In the genomic region with DNA sequence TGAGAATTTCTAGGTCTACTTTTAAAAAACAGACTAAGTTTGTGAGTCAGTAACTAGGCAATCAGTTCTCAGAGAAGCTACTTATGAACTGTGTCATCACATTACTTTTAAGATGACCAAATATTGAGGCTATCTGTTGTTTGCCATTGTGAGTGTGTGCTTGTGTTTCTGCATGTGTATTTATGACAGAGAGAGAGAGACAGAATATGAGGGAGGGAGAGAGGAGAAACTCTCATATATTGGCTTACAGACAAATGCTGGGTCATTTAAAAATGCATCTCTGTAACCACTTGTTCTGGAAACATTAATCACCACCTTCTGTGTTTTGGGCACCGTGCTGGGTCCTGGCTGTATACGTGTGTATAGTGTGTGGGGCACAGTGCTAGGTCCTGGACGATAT, we compare ENCODE assay signal across 16 cellular contexts.
DNase-seq lines count a peak whose midpoint lies in the region; ATAC-seq and TF ChIP-seq lines count a peak whose summit lies in the region.
"Had no signal": no experiment of that assay in that cellular context is flagged by ENCODE, and none has a peak within 500 bp of the region (broad histone marks: within the 10 kb centered on the region; RNA-seq: fewer than 3 reads in every experiment).

No MANE protein-coding gene starts in this region.

- no peak overlapping the region for H3K18ac ChIP-seq in neuronal stem cell (ENCODE audit: low read length)

- CTCF ChIA-PET in AG04449 (lab: Yijun Ruan, JAX): interaction anchor here (0.8 to 2.1 kb wide), 3 partner anchors 11 to 207 kb away, joined by 3 to 7 read pairs (median 3); no protein-coding TSS in a partner anchor

- H2BK12ac ChIP-seq in neuronal stem cell (ENCODE audit: low read length): no peak overlapping the region

- H2AK5ac ChIP-seq in neuronal stem cell (ENCODE audit: low read depth, low read length): no peak overlapping the region

- H3K4ac ChIP-seq in neuronal stem cell (ENCODE audit: low read length): no peak overlapping the region

- H3K27ac Mint-ChIP-seq in immature natural killer cell: no peak overlapping the region
- H3K27ac Mint-ChIP-seq: brain, memory B cell had no signal

- no peak overlapping the region for H3K4me3 Mint-ChIP-seq in immature natural killer cell
- H3K4me3 Mint-ChIP-seq: brain, memory B cell, neural crest cell had no signal

- H3K9me3 Mint-ChIP-seq in immature natural killer cell: peaks cover 0 to 2% (median 0%) of the 10 kb centered on the region in 6 donors

- H4K8ac ChIP-seq in neuronal stem cell (ENCODE audit: low read depth, low read length): no peak overlapping the region

- H2BK15ac ChIP-seq in neuronal stem cell (ENCODE audit: low read length): no peak overlapping the region

- DNase-seq in AG04449 (ENCODE audit: low read depth, low spot score) (peak; percentile 49), LHCN-M2 (ENCODE audit: low read depth) (peak; percentile 57), choroid plexus epithelial cell (ENCODE audit: low read depth) (peak; percentile 22), kidney tubule cell (ENCODE audit: low spot score) (peak; percentile 58), neuronal stem cell (ENCODE audit: low spot score) (no peak), immature natural killer cell (no peak)
- DNase-seq in activated CD4-positive, alpha-beta T cell treated with anti-CD3 and anti-CD28 coated beads, Interleukin-2, amount 50 U/mL, for 1 hour: no peak
- DNase-seq: activated CD4-positive, CD25-positive, alpha-beta regulatory T cell; activated effector memory CD4-positive, alpha-beta T cell treated with Interleukin-2 at 50 U/mL for 16 hours; gastrocnemius medialis; NCI-H1105 treated with DMSO at 0.1 percent for 48 hours; thyroid gland had no signal

- no peaks in the 10 kb centered on the region for H3K4me1 Mint-ChIP-seq in immature natural killer cell
- H3K4me1 Mint-ChIP-seq: memory B cell had no signal

- no peaks in the 10 kb centered on the region for H3K36me3 ChIP-seq in neuronal stem cell (replicated peaks in 1 of 2; ENCODE audit: control insufficient read depth in 2 of 2, insufficient read depth in 2 of 2, low read length in 2 of 2)
- H3K36me3 ChIP-seq: gastrocnemius medialis, thyroid gland had no signal

- no peak overlapping the region for H3K9ac ChIP-seq in neuronal stem cell (ENCODE audit: low read depth, low read length, poor library complexity)

- no peak overlapping the region for H2BK120ac ChIP-seq in neuronal stem cell (ENCODE audit: low read depth, low read length)

- H3K4me3 ChIP-seq in AG04449 (ENCODE audit: low read depth, low read length) (no peak overlapping the region), choroid plexus epithelial cell (ENCODE audit: low read depth, low read length) (no peak overlapping the region), neuronal stem cell (ENCODE audit: low read length in 2 of 2) (no peak overlapping the region)
- H3K4me3 ChIP-seq: gastrocnemius medialis, thyroid gland had no signal

- H3K79me1 ChIP-seq in neuronal stem cell (ENCODE audit: low read depth, low read length): no peaks in the 10 kb centered on the region

- ATAC-seq in HG02884 (IDR thresholded peaks at IDR 0.05; ENCODE audit: unreplicated experiment): no peak
- ATAC-seq: gastrocnemius medialis had no signal

- no peaks in the 10 kb centered on the region for H3K4me1 ChIP-seq in neuronal stem cell (ENCODE audit: control insufficient read depth in 2 of 2, insufficient read depth in 1 of 2, low read depth in 1 of 2, low read length in 2 of 2)
- H3K4me1 ChIP-seq: gastrocnemius medialis, thyroid gland had no signal

- H3K27me3 Mint-ChIP-seq in immature natural killer cell (ENCODE audit: low read depth in 3 of 3): peaks cover 0 to 2% (median 0%) of the 10 kb centered on the region in 3 donors

- no peaks in the 10 kb centered on the region for H3K36me3 Mint-ChIP-seq in immature natural killer cell
- H3K36me3 Mint-ChIP-seq: brain, memory B cell had no signal

- no peak overlapping the region for H3K27ac ChIP-seq in neuronal stem cell (replicated peaks; ENCODE audit: low read length)
- H3K27ac ChIP-seq: gastrocnemius medialis, thyroid gland had no signal

- H2BK5ac ChIP-seq in neuronal stem cell (ENCODE audit: low read length): no peak overlapping the region

- TF ChIP-seq CTCF in AG04449 (IDR thresholded peaks at IDR 0.05; ENCODE audit: insufficient read depth, low read length, missing control alignments) (no peak), choroid plexus epithelial cell (conservative IDR thresholded peaks at IDR 0.05; ENCODE audit: low read depth, low read length) (no peak)

- H3K27me3 ChIP-seq in neuronal stem cell (ENCODE audit: control insufficient read depth in 3 of 3, insufficient read depth in 3 of 3, low read depth in 1 of 3, low read length in 3 of 3): no peaks in the 10 kb centered on the region
- H3K27me3 ChIP-seq: gastrocnemius medialis, thyroid gland had no signal

- POLR2A ChIA-PET in AG04449 (lab: Yijun Ruan, JAX): no interaction called here

- H3K4me2 ChIP-seq in neuronal stem cell (ENCODE audit: insufficient read depth, low read length, poor library complexity, severe bottlenecking): no peak overlapping the region

- H3K23ac ChIP-seq in neuronal stem cell (ENCODE audit: low read depth, low read length, poor library complexity): no peak overlapping the region

- WGBS in neuronal stem cell (ENCODE audit: extremely low coverage in 2 of 2, insufficient read length in 2 of 2, insufficient replicate concordance in 1 of 2), 2 donors: no CpG with 5 or more reads among the region's 3 CpGs

- H2AFZ ChIP-seq in neuronal stem cell (ENCODE audit: low read length): no peak overlapping the region

- no peak overlapping the region for H3K14ac ChIP-seq in neuronal stem cell (ENCODE audit: low read length)

- no peak overlapping the region for H4K91ac ChIP-seq in neuronal stem cell (ENCODE audit: low read depth, low read length, poor library complexity)

- H3K9me3 ChIP-seq in neuronal stem cell (replicated peaks in 1 of 2; ENCODE audit: control insufficient read depth in 2 of 2, insufficient read depth in 1 of 2, low read depth in 1 of 2, low read length in 2 of 2): peaks cover 0 to 6% of the 10 kb centered on the region in 2 donors
- H3K9me3 ChIP-seq: gastrocnemius medialis, thyroid gland had no signal

Comparison
In these comparisons a context has a peak if more than half of its experiments do, and no peak if none do; other contexts are left out.
1. DNase-seq: peak in AG04449 (single experiment), LHCN-M2 (single experiment), choroid plexus epithelial cell (single experiment) and kidney tubule cell (single experiment); none in neuronal stem cell (single experiment), activated CD4-positive, alpha-beta T cell treated with anti-CD3 and anti-CD28 coated beads, Interleukin-2, amount 50 U/mL, for 1 hour (single experiment) and immature natural killer cell (0 of 3).